ENCODE assay signal across 11 cellular contexts in genomic region chr12:14410841-14411569, GRCh38. TPM values are rescaled to one million over a fixed set of nuclear protein-coding genes. Genes with fewer than 3 reads are reported as not detected.
DNase-seq lines count a peak whose midpoint lies in the region; ATAC-seq lines count a peak whose summit lies in the region.
"Had no signal": no experiment of that assay in that cellular context is flagged by ENCODE, and none has a peak within 500 bp of the region (broad histone marks: within the 10 kb centered on the region; RNA-seq: fewer than 3 reads in every experiment).

No MANE protein-coding gene starts in this region.

- H3K27me3 Mint-ChIP-seq in stimulated activated naive CD8-positive, alpha-beta T cell treated with anti-CD3 and anti-CD28 coated beads, Interleukin-15, Interleukin-2, amounts not matched to agents 100 ng/mL and 50 ng/mL, for 24 hours, result no peaks in the 10 kb centered on the region
- H3K27me3 Mint-ChIP-seq: activated B cell treated with CpG ODN at 0.5 μM for 24 hours, B cell had no signal

- H3K9me3 Mint-ChIP-seq in stimulated activated naive CD8-positive, alpha-beta T cell treated with anti-CD3 and anti-CD28 coated beads, Interleukin-15, Interleukin-2, amounts not matched to agents 100 ng/mL and 50 ng/mL, for 24 hours, result no peaks in the 10 kb centered on the region

- H3K36me3 Mint-ChIP-seq in stimulated activated naive CD8-positive, alpha-beta T cell treated with anti-CD3 and anti-CD28 coated beads, Interleukin-15, Interleukin-2, amounts not matched to agents 100 ng/mL and 50 ng/mL, for 24 hours (ENCODE audit: low read depth), result peaks cover 34% of the 10 kb centered on the region

- peak; percentile 67 for DNase-seq in activated effector memory CD4-positive, alpha-beta T cell treated with anti-CD3 and anti-CD28 coated beads, Interleukin-2, amount 50 U/mL, for 16 hours
- DNase-seq in activated effector memory CD4-positive, alpha-beta T cell treated with Interleukin-2 at 50 U/mL for 16 hours, result no peak
- DNase-seq in T follicular helper cell (ENCODE audit: low read depth) (peak; percentile 40), dermis blood vessel endothelial cell (peak; percentile 13)
- DNase-seq: activated B cell treated with CpG ODN at 0.5 μM for 24 hours had no signal

- peaks cover 73% of the 10 kb centered on the region for H3K4me1 Mint-ChIP-seq in stimulated activated naive CD8-positive, alpha-beta T cell treated with anti-CD3 and anti-CD28 coated beads, Interleukin-15, Interleukin-2, amounts not matched to agents 100 ng/mL and 50 ng/mL, for 24 hours (ENCODE audit: low read depth)

- peak overlapping the region; percentile 6 for H3K4me3 Mint-ChIP-seq in stimulated activated naive CD8-positive, alpha-beta T cell treated with anti-CD3 and anti-CD28 coated beads, Interleukin-15, Interleukin-2, amounts not matched to agents 100 ng/mL and 50 ng/mL, for 24 hours
- H3K4me3 Mint-ChIP-seq: activated B cell treated with CpG ODN at 0.5 μM for 24 hours, B cell, mesothelial cell of epicardium had no signal

- H3K27ac Mint-ChIP-seq in stimulated activated naive CD8-positive, alpha-beta T cell treated with anti-CD3 and anti-CD28 coated beads, Interleukin-15, Interleukin-2, amounts not matched to agents 100 ng/mL and 50 ng/mL, for 24 hours, result no peak overlapping the region
- H3K27ac Mint-ChIP-seq: B cell, mesothelial cell of epicardium had no signal

- ATAC-seq in HG02610 (IDR thresholded peaks at IDR 0.05; ENCODE audit: unreplicated experiment) (no peak), HG02938 (IDR thresholded peaks at IDR 0.05; ENCODE audit: unreplicated experiment) (no peak), HG03159 (IDR thresholded peaks at IDR 0.05; ENCODE audit: unreplicated experiment) (no peak)

RNA-seq across cellular contexts. Expression of gene ATF7IP, which starts 45.5 kb away (rescaled TPM):
- 32.3 and 36.8 TPM in 2 replicates for total RNA-seq in dermis blood vessel endothelial cell
